24 cellular contexts compared by ENCODE assay signal in the genomic region with DNA sequence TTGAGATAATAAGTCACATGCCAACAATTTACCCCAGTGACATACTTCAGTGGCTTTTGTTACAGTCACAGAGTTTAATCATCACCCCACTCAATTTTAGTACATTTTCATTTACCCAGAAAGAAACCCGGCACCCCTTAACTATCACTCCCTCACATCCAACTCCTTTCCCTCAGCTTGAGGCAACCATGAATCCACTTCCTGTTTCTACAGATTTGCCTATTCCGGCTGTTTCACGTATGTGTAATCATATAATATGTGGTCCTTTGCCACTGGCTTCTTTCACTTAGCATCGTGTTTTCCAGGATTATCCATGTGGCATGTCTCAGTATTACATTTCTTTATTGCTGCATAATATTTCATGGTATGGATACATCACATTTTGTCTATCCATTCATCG.
"Had no signal": no experiment of that assay in that cellular context is flagged by ENCODE, and none has a peak within 500 bp of the region (broad histone marks: within the 10 kb centered on the region; RNA-seq: fewer than 3 reads in every experiment).

No MANE protein-coding gene starts in this region.

- H3K36me3 Mint-ChIP-seq: IgD-negative memory B cell had no signal

- H3K36me3 ChIP-seq: SJSA1 had no signal

- H3K4me3 ChIP-seq: SJSA1, SK-N-MC had no signal

- FAIRE-seq: HTR-8/SVneo, RCC 7860 had no signal

- H3K9me3 ChIP-seq: SJSA1 had no signal

- H3K27ac ChIP-seq: HL-60, SJSA1, SK-N-MC had no signal

- H3K4me1 Mint-ChIP-seq: IgD-negative memory B cell had no signal

- DNase-seq: KBM-7; MV-4-11; NCI-H1092; NCI-H1105 treated with DMSO at 0.1 percent for 48 hours; NCI-H1417 treated with DMSO at 0.1 percent for 48 hours; NCI-H146; NCI-H1694 treated with DMSO at 0.1 percent for 48 hours; NCI-H1930; NCI-H2081; NCI-H2107; NCI-H2227 treated with DMSO at 0.1 percent for 48 hours; NCI-H524; NCI-H526 treated with DMSO at 0.1 percent for 48 hours; NCI-H748 treated with DMSO at 0.1 percent for 48 hours; NK-92 treated with Interleukin-12 subunit alpha and Interleukin-12 subunit beta, amount 100 ng/mL, for 24 hours; Right ventricle myocardium superior; RPMI8226; SIG-M5 had no signal

- H3K4me1 ChIP-seq: SJSA1 had no signal

- H3K27ac Mint-ChIP-seq: IgD-negative memory B cell had no signal
